In the genomic region with DNA sequence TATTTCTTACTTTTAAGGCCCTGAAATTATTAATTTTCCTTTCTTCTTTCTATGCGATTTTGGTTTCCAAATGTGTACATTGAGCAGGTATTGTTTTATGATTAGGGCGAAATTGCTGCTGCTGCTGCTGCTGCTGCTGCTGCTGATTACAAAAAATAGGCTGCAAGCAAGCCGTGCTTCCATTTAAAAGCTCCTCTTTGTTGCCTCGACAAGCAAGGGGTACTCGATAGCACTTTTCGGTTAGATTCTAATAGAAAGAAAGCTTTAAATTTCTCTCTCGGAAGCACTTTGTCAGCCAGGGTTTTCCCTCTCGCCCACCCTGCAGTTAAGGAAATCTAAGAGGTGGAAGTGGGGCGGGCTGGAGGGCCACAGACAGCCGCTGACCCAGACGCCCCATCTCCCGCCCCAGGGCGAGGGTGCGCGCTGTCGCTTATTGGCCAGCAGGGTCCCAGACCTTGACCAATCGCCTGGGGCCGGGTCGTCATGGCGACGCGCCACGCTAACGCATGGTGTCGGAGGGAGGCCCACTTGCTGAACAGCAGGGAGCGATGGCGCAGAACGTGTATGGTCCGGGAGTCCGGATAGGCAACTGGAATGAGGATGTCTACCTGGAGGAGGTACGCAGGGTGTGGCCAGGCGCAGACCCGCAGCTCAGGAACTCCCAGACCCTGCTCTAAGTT, we compare ENCODE assay signal across 8 cellular contexts. TPM values are rescaled to one million over a fixed set of nuclear protein-coding genes. Genes with fewer than 3 reads are reported as not detected.
DNase-seq lines count a peak whose midpoint lies in the region; ATAC-seq and TF ChIP-seq lines count a peak whose summit lies in the region.

A gene with protein sequence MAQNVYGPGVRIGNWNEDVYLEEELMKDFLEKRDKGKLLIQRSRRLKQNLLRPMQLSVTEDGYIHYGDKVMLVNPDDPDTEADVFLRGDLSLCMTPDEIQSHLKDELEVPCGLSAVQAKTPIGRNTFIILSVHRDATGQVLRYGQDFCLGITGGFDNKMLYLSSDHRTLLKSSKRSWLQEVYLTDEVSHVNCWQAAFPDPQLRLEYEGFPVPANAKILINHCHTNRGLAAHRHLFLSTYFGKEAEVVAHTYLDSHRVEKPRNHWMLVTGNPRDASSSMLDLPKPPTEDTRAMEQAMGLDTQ (plus strand): TSS at position 489 of the 680 bp plus-strand sequence. CDS start 60 bp downstream, at position 549.

- no peak for TF ChIP-seq POLR2A in upper lobe of left lung (IDR thresholded peaks at IDR 0.05)

- peak within 1 kb of the TSS in 3 of 4 donors; percentile 21 to 42 (median 35) for H3K4me3 ChIP-seq in upper lobe of left lung

- 23 to 57% methylated on average over 32 to 33 of the region's 33 CpGs for WGBS in upper lobe of left lung, 2 donors

- H3K4me1 ChIP-seq in upper lobe of left lung: peaks cover 0 to 8% (median 8%) of the 10 kb centered on the region in 4 donors

- H3K27ac ChIP-seq in upper lobe of left lung: no peak within 1 kb of the TSS

- H3K4me3 Mint-ChIP-seq in activated naive CD4-positive, alpha-beta T cell treated with anti-CD3 and anti-CD28 coated beads for 36 hours: peak within 1 kb of the TSS; percentile 32

- H3K27me3 ChIP-seq in upper lobe of left lung: no peaks in the 10 kb centered on the region

- intact Hi-C loops in activated naive CD4-positive, alpha-beta T cell treated with anti-CD3 and anti-CD28 coated beads for 36 hours (cut with micrococcal nuclease): no loop called here
- intact Hi-C loops in head of caudate nucleus (cut with DNase I): no loop called here

- peak; percentile 56 for DNase-seq in ELR (ENCODE audit: low read depth)
- peak; percentile 71 for DNase-seq in NCI-H2171 treated with DMSO at 0.1 percent for 48 hours (lab: John Stamatoyannopoulos, UW)
- DNase-seq in activated naive CD4-positive, alpha-beta T cell treated with anti-CD3 and anti-CD28 coated beads for 36 hours: peak; percentile 45
- DNase-seq in head of caudate nucleus: peak; percentile 77 to 93 (median 87)
- DNase-seq in nucleus accumbens (lab: John Stamatoyannopoulos, UW): peak; percentile 7 to 89 (median 71)
- DNase-seq in upper lobe of left lung: peak; percentile 55 to 94
- no peak for DNase-seq in NCI-H446 treated with DMSO at 0.1 percent for 48 hours (lab: John Stamatoyannopoulos, UW)

- no peaks in the 10 kb centered on the region for H3K36me3 ChIP-seq in upper lobe of left lung

- no peaks in the 10 kb centered on the region for H3K9me3 ChIP-seq in upper lobe of left lung

- peaks cover 3% of the 10 kb centered on the region for H3K9me3 Mint-ChIP-seq in activated naive CD4-positive, alpha-beta T cell treated with anti-CD3 and anti-CD28 coated beads for 36 hours

- no peak within 1 kb of the TSS for H3K27ac Mint-ChIP-seq in activated naive CD4-positive, alpha-beta T cell treated with anti-CD3 and anti-CD28 coated beads for 36 hours

- ATAC-seq in upper lobe of left lung (ENCODE audit: low FRiP score in 2 of 2) (peak; percentile 75 to 97), HG02885 (IDR thresholded peaks at IDR 0.05; ENCODE audit: poor library complexity, unreplicated experiment) (no peak)

- H3K27me3 Mint-ChIP-seq in activated naive CD4-positive, alpha-beta T cell treated with anti-CD3 and anti-CD28 coated beads for 36 hours (ENCODE audit: low read depth): peaks cover 51% of the 10 kb centered on the region

- peak in 2 of 6 experiments; percentile 9 to 10 for TF ChIP-seq CTCF in upper lobe of left lung (IDR thresholded peaks at IDR 0.05)

- no peak for TF ChIP-seq EP300 in upper lobe of left lung (IDR thresholded peaks at IDR 0.05)

- peaks cover 8% of the 10 kb centered on the region for H3K4me1 Mint-ChIP-seq in activated naive CD4-positive, alpha-beta T cell treated with anti-CD3 and anti-CD28 coated beads for 36 hours (ENCODE audit: low read depth)

- CTCF ChIA-PET in activated naive CD4-positive, alpha-beta T cell treated with anti-CD3 and anti-CD28 coated beads for 36 hours (lab: Charles Lee): interaction anchor here (1.2 kb wide), 1 partner anchor 132 kb away, joined by 3 read pairs; no protein-coding TSS in a partner anchor

- no peaks in the 10 kb centered on the region for H3K36me3 Mint-ChIP-seq in activated naive CD4-positive, alpha-beta T cell treated with anti-CD3 and anti-CD28 coated beads for 36 hours (ENCODE audit: low read depth)

RNA-seq across cellular contexts. Expression of the gene that starts here (rescaled TPM):
- not detected for total RNA-seq in activated naive CD4-positive, alpha-beta T cell treated with anti-CD3 and anti-CD28 coated beads for 36 hours
- 1 to 10 TPM; 1.2 to 9.0 (median 2.6) TPM for total RNA-seq in upper lobe of left lung

Comparison
In these comparisons a context has a peak if more than half of its experiments do, and no peak if none do; other contexts are left out.
1. Peak in DNase-seq in activated naive CD4-positive, alpha-beta T cell treated with anti-CD3 and anti-CD28 coated beads for 36 hours; RNA of the gene not detected or under 1 TPM.